ENCODE assay signal across 16 cellular contexts in the genomic region with DNA sequence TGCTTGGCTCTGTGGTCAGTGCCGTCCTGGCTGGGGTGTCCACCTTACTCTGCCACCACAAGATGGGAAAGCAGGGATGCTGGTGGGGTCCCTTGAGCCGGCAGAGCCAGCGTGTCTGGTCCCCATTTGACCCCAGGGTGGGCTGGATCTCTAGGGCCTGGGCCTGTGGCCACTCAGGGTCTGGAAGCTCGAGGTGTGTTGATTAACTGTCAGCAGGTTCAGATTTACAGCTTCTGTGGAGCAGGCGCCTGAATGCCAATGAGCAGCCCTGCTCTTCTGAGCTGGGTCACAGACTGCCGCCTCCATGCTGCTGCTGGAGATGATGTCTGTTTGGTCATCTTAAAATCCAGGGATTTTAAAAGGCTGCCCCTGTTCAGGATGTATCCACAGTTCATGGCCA. TPM values are rescaled to one million over a fixed set of nuclear protein-coding genes. Genes with fewer than 3 reads are reported as not detected.
DNase-seq lines count a peak whose midpoint lies in the region; ATAC-seq and TF ChIP-seq lines count a peak whose summit lies in the region.
"Had no signal": no experiment of that assay in that cellular context is flagged by ENCODE, and none has a peak within 500 bp of the region (broad histone marks: within the 10 kb centered on the region; RNA-seq: fewer than 3 reads in every experiment).

No MANE protein-coding gene starts in this region.

- 17 to 25% methylated on average over 6 of the region's 6 CpGs for WGBS in aorta, 2 donors

- H3K9me3 Mint-ChIP-seq in nephron progenitor cell: peaks cover 18% of the 10 kb centered on the region

- H3K27ac Mint-ChIP-seq in nephron progenitor cell: no peak overlapping the region
- H3K27ac Mint-ChIP-seq: GM23338 had no signal

- H3K4me3 Mint-ChIP-seq in nephron progenitor cell: peak overlapping the region; percentile 32
- H3K4me3 Mint-ChIP-seq: GM23338 had no signal

- TF ChIP-seq CTCF in nephron progenitor cell (IDR thresholded peaks at IDR 0.05): no peak

- DNase-seq in Right ventricle myocardium superior (peak; percentile 17), left cardiac atrium (no peak), caudate nucleus (lab: John Stamatoyannopoulos, UW) (no peak), nephron progenitor cell (peak; percentile 23), aorta (peak; percentile 8 to 31), KG1 (lab: John Stamatoyannopoulos, UW) (no peak), NCI-H1694 (lab: John Stamatoyannopoulos, UW) (no peak)
- DNase-seq: MM.1S, NCI-H1092, NCI-H1436 treated with DMSO at 0.1 percent for 48 hours, NCI-H2107, PC-9 had no signal

- H3K4me3 ChIP-seq in aorta (ENCODE audit: low read length in 2 of 2): no peak overlapping the region
- H3K4me3 ChIP-seq: GM23338, PC-9 had no signal

- peaks cover 42% of the 10 kb centered on the region for H3K4me1 Mint-ChIP-seq in nephron progenitor cell

- no peaks in the 10 kb centered on the region for H3K9me3 ChIP-seq in aorta (ENCODE audit: control insufficient read depth, low read length)

- no peaks in the 10 kb centered on the region for H3K36me3 ChIP-seq in aorta (ENCODE audit: control insufficient read depth in 1 of 2, insufficient read depth in 2 of 2, low read length in 1 of 2)

- ATAC-seq in Right ventricle myocardium superior (ENCODE audit: poor library complexity) (no peak), left cardiac atrium (no peak), aorta (ENCODE audit: low FRiP score) (no peak), GM21515 (IDR thresholded peaks at IDR 0.05; ENCODE audit: unreplicated experiment) (no peak)
- ATAC-seq: HCT116 had no signal

- H3K27ac ChIP-seq in caudate nucleus (ENCODE audit: low read depth, low read length) (peak overlapping the region; percentile 82), aorta (ENCODE audit: low read depth in 1 of 2, low read length in 2 of 2) (no peak overlapping the region)
- H3K27ac ChIP-seq: PC-9, RWPE1 had no signal

- H3K27me3 ChIP-seq in aorta (ENCODE audit: control insufficient read depth in 1 of 2, insufficient read depth in 2 of 2, low read length in 1 of 2): no peaks in the 10 kb centered on the region

- H3K4me1 ChIP-seq in aorta (ENCODE audit: control insufficient read depth in 1 of 2, insufficient read depth in 2 of 2, low read length in 2 of 2): no peaks in the 10 kb centered on the region

- H3K36me3 Mint-ChIP-seq in nephron progenitor cell (ENCODE audit: low read depth): no peaks in the 10 kb centered on the region

- intact Hi-C loops in Right ventricle myocardium superior (cut with DNase I) (no loop called here), left cardiac atrium (cut with DNase I) (no loop called here), aorta (cut with DNase I) (no loop called here)

- peaks cover 72% of the 10 kb centered on the region for H3K27me3 Mint-ChIP-seq in nephron progenitor cell (ENCODE audit: low read depth, poor library complexity)

RNA-seq across cellular contexts. Expression of a gene that starts 11.3 kb away (rescaled TPM):
- 31.7 TPM for total RNA-seq in Right ventricle myocardium superior
- total RNA-seq in left cardiac atrium: 1 to 10 TPM; 1.4 to 9.9 TPM
- total RNA-seq in aorta: 1 to 10 TPM in 1 of 2 donors, under 1 TPM in 1; 0.84 to 1.4 TPM
- polyA plus RNA-seq in aorta: under 1 TPM in 1 of 2 donors, not detected in 1; 0.95 TPM

Comparison
In these comparisons a context has a peak if more than half of its experiments do, and no peak if none do; other contexts are left out.
1. DNase-seq: peak in Right ventricle myocardium superior (single experiment), nephron progenitor cell (single experiment) and aorta (2 of 2); none in left cardiac atrium (single experiment), caudate nucleus (0 of 61), KG1 (single experiment) and NCI-H1694 (single experiment).